In the genomic region with DNA sequence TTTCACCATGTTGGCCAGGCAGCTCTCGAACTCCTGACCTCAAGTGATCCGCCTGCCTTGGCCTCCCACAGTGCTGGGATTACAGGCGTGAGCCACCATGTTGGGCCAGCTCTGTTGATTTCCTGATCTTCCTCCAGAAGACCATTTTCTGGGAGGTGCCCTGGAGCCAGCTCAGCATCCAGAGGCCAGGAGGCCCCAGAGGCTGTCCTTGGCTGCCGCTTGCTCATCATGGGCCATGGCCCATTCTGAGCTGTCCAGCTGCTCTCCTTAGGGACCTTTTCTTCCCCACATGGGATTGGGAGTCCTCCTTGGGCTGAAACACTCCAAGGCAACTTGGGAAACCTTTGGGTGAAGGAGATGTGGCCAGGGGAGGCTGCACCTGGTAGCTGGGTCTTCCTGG, we compare ENCODE assay signal across 2 cellular contexts.
TF ChIP-seq lines count a peak whose summit lies in the region.

No MANE protein-coding gene starts in this region.

TF ChIP-seq in HCT116, 20 proteins besides CTCF, POLR2A, EP300 and RAD21:
- TF ChIP-seq ZFX (IDR thresholded peaks at IDR 0.05) (no peak), EGR1 (IDR thresholded peaks at IDR 0.05; ENCODE audit: low read depth) (no peak), JUND (IDR thresholded peaks at IDR 0.05) (no peak), FOSL1 (IDR thresholded peaks at IDR 0.05; ENCODE audit: low read depth) (no peak), SRF (IDR thresholded peaks at IDR 0.05; ENCODE audit: low read depth) (no peak), ELF1 (IDR thresholded peaks at IDR 0.05; ENCODE audit: borderline replicate concordance, low read depth) (no peak), YY1 (IDR thresholded peaks at IDR 0.05; ENCODE audit: extremely low read depth, insufficient replicate concordance, low read depth, low read length) (no peak), EZH2 (IDR thresholded peaks at IDR 0.05) (no peak), SP1 (IDR thresholded peaks at IDR 0.05; ENCODE audit: low read depth) (no peak), CBX3 (IDR thresholded peaks at IDR 0.05; ENCODE audit: low read depth) (no peak), ZNF274 (IDR thresholded peaks at IDR 0.05; ENCODE audit: low read depth, low read length) (no peak)
- TF ChIP-seq, protein P1, sequence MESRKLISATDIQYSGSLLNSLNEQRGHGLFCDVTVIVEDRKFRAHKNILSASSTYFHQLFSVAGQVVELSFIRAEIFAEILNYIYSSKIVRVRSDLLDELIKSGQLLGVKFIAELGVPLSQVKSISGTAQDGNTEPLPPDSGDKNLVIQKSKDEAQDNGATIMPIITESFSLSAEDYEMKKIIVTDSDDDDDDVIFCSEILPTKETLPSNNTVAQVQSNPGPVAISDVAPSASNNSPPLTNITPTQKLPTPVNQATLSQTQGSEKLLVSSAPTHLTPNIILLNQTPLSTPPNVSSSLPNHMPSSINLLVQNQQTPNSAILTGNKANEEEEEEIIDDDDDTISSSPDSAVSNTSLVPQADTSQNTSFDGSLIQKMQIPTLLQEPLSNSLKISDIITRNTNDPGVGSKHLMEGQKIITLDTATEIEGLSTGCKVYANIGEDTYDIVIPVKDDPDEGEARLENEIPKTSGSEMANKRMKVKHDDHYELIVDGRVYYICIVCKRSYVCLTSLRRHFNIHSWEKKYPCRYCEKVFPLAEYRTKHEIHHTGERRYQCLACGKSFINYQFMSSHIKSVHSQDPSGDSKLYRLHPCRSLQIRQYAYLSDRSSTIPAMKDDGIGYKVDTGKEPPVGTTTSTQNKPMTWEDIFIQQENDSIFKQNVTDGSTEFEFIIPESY (IDR thresholded peaks at IDR 0.05; ENCODE audit: extremely low read depth, insufficient replicate concordance, low read length): no peak
- TF ChIP-seq, protein P2, sequence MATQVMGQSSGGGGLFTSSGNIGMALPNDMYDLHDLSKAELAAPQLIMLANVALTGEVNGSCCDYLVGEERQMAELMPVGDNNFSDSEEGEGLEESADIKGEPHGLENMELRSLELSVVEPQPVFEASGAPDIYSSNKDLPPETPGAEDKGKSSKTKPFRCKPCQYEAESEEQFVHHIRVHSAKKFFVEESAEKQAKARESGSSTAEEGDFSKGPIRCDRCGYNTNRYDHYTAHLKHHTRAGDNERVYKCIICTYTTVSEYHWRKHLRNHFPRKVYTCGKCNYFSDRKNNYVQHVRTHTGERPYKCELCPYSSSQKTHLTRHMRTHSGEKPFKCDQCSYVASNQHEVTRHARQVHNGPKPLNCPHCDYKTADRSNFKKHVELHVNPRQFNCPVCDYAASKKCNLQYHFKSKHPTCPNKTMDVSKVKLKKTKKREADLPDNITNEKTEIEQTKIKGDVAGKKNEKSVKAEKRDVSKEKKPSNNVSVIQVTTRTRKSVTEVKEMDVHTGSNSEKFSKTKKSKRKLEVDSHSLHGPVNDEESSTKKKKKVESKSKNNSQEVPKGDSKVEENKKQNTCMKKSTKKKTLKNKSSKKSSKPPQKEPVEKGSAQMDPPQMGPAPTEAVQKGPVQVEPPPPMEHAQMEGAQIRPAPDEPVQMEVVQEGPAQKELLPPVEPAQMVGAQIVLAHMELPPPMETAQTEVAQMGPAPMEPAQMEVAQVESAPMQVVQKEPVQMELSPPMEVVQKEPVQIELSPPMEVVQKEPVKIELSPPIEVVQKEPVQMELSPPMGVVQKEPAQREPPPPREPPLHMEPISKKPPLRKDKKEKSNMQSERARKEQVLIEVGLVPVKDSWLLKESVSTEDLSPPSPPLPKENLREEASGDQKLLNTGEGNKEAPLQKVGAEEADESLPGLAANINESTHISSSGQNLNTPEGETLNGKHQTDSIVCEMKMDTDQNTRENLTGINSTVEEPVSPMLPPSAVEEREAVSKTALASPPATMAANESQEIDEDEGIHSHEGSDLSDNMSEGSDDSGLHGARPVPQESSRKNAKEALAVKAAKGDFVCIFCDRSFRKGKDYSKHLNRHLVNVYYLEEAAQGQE (IDR thresholded peaks at IDR 0.05; ENCODE audit: low read depth): no peak
- TF ChIP-seq, protein P3, sequence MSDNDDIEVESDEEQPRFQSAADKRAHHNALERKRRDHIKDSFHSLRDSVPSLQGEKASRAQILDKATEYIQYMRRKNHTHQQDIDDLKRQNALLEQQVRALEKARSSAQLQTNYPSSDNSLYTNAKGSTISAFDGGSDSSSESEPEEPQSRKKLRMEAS (IDR thresholded peaks at IDR 0.05): no peak
- TF ChIP-seq, protein P4, sequence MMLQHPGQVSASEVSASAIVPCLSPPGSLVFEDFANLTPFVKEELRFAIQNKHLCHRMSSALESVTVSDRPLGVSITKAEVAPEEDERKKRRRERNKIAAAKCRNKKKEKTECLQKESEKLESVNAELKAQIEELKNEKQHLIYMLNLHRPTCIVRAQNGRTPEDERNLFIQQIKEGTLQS (IDR thresholded peaks at IDR 0.05): no peak

TF ChIP-seq in K562, 482 proteins besides CTCF, POLR2A, EP300 and RAD21:
- TF ChIP-seq KDM4B (IDR thresholded peaks at IDR 0.05; ENCODE audit: borderline replicate concordance in 2 of 2, low read depth in 1 of 2) (no peak), MECOM (CRISPR knock-in tag; IDR thresholded peaks at IDR 0.05) (0 out of 2 replicates have a peak, but pooled peaks have one; percentile 13)
